ENCODE assay signal across 16 cellular contexts in genomic region chr6:132153221-132153896, GRCh38.
DNase-seq lines count a peak whose midpoint lies in the region; ATAC-seq and TF ChIP-seq lines count a peak whose summit lies in the region.
"Had no signal": no experiment of that assay in that cellular context is flagged by ENCODE, and none has a peak within 500 bp of the region (broad histone marks: within the 10 kb centered on the region; RNA-seq: fewer than 3 reads in every experiment).

No MANE protein-coding gene starts in this region.

- no peaks in the 10 kb centered on the region for H3K4me1 ChIP-seq in left ventricle myocardium inferior
- H3K4me1 ChIP-seq: body of pancreas had no signal

- H3K9me3 ChIP-seq in left ventricle myocardium inferior (replicated peaks) = no peaks in the 10 kb centered on the region
- H3K9me3 ChIP-seq: body of pancreas had no signal

- no peaks in the 10 kb centered on the region for H3K4me1 Mint-ChIP-seq in activated T-helper 17 cell treated with anti-CD3 and anti-CD28 coated beads, Interleukin-2, amount 50 U/mL, for 72 hours

- no peak overlapping the region for H3K4me3 Mint-ChIP-seq in activated T-helper 17 cell treated with anti-CD3 and anti-CD28 coated beads, Interleukin-2, amount 50 U/mL, for 72 hours
- H3K4me3 Mint-ChIP-seq: effector memory CD8-positive, alpha-beta T cell had no signal

- H3K36me3 ChIP-seq in left ventricle myocardium inferior = no peaks in the 10 kb centered on the region

- ATAC-seq in left ventricle myocardium superior = no peak
- no peak for ATAC-seq in activated T-helper 17 cell treated with anti-CD3 and anti-CD28 coated beads, Interleukin-2, amount 50 U/mL, for 72 hours (replicated peaks)
- ATAC-seq in activated CD4-positive, CD25-positive, alpha-beta regulatory T cell treated with anti-CD3 and anti-CD28 coated beads, Interleukin-2, amount 50 U/mL, for 24 hours = no peak
- ATAC-seq in GM21619 (IDR thresholded peaks at IDR 0.05; ENCODE audit: unreplicated experiment) = no peak
- ATAC-seq: body of pancreas; effector memory CD8-positive, alpha-beta T cell had no signal

- no peak overlapping the region for H3K27ac Mint-ChIP-seq in activated T-helper 17 cell treated with anti-CD3 and anti-CD28 coated beads, Interleukin-2, amount 50 U/mL, for 72 hours
- H3K27ac Mint-ChIP-seq: effector memory CD8-positive, alpha-beta T cell had no signal

- intact Hi-C loops in left ventricle myocardium inferior (cut with micrococcal nuclease) (no loop called here), left ventricle myocardium superior (cut with micrococcal nuclease) (no loop called here)

- no peak overlapping the region for H3K4me3 ChIP-seq in left ventricle myocardium inferior
- H3K4me3 ChIP-seq: body of pancreas had no signal

- no peak for DNase-seq in left ventricle myocardium inferior
- DNase-seq in left ventricle myocardium superior = no peak
- DNase-seq in amniotic stem cell (lab: John Stamatoyannopoulos, UW) = peak; percentile 71
- DNase-seq in iris pigment epithelial cell (ENCODE audit: low read depth) = peak; percentile 94
- no peak for DNase-seq in anterior cingulate cortex (lab: John Stamatoyannopoulos, UW)
- DNase-seq: activated T-cell treated with anti-CD3 and anti-CD28 coated beads, Interleukin-2, amount 50 U/mL, for 1 hour; body of pancreas; effector memory CD8-positive, alpha-beta T cell; head of caudate nucleus; NCI-H1105 treated with DMSO at 0.1 percent for 48 hours; NCI-H2227 treated with DMSO at 0.1 percent for 48 hours; small intestine had no signal

- peak overlapping the region; percentile 27 for H3K27ac ChIP-seq in left ventricle myocardium inferior (replicated peaks)
- H3K27ac ChIP-seq: 22Rv1, body of pancreas had no signal

- H3K27me3 Mint-ChIP-seq in activated T-helper 17 cell treated with anti-CD3 and anti-CD28 coated beads, Interleukin-2, amount 50 U/mL, for 72 hours = peaks cover 12% of the 10 kb centered on the region
- H3K27me3 Mint-ChIP-seq: effector memory CD8-positive, alpha-beta T cell had no signal

- H3K27me3 ChIP-seq in left ventricle myocardium inferior (ENCODE audit: low read depth) = no peaks in the 10 kb centered on the region
- H3K27me3 ChIP-seq: body of pancreas had no signal

- TF ChIP-seq CTCF in left ventricle myocardium inferior (IDR thresholded peaks at IDR 0.05; ENCODE audit: borderline replicate concordance) = no peak

- H3K36me3 Mint-ChIP-seq in activated T-helper 17 cell treated with anti-CD3 and anti-CD28 coated beads, Interleukin-2, amount 50 U/mL, for 72 hours (ENCODE audit: low read depth) = no peaks in the 10 kb centered on the region

- H3K9me3 Mint-ChIP-seq in activated T-helper 17 cell treated with anti-CD3 and anti-CD28 coated beads, Interleukin-2, amount 50 U/mL, for 72 hours = no peaks in the 10 kb centered on the region

Comparison
In these comparisons a context has a peak if more than half of its experiments do, and no peak if none do; other contexts are left out.
1. DNase-seq: peak in amniotic stem cell (single experiment) and iris pigment epithelial cell (single experiment); none in left ventricle myocardium inferior (single experiment), left ventricle myocardium superior (single experiment) and anterior cingulate cortex (0 of 58).